7 cellular contexts compared by ENCODE assay signal in genomic region chr20:38229376-38230252, GRCh38. TPM values are rescaled to one million over a fixed set of nuclear protein-coding genes. Genes with fewer than 3 reads are reported as not detected.
DNase-seq lines count a peak whose midpoint lies in the region; ATAC-seq, FAIRE-seq and TF ChIP-seq lines count a peak whose summit lies in the region.

No MANE protein-coding gene starts in this region.

- H3K27me3 ChIP-seq in H1 (replicated peaks in 1 of 4; ENCODE audit: control insufficient read depth in 3 of 4, extremely low read depth in 1 of 4, insufficient read depth in 3 of 4, low read length in 3 of 4) (no peaks in the 10 kb centered on the region), parathyroid adenoma (ENCODE audit: control insufficient read depth, insufficient read depth, low read length) (no peaks in the 10 kb centered on the region)

- no peak overlapping the region for H2AK5ac ChIP-seq in H1 (ENCODE audit: low read depth, low read length)

- CTCF ChIA-PET in GM10248 (lab: Yijun Ruan, JAX) = interaction anchor here (0.7 to 3.4 kb wide), 10 partner anchors 9 to 182 kb away, joined by 3 to 25 read pairs (median 4); partner anchors contain the start of gene BPI
- CTCF ChIA-PET in H1 (lab: Charles Lee; ENCODE audit: partially characterized antibody) = interaction anchor here (0.7 to 6.8 kb wide), 18 partner anchors 9 to 185 kb away, joined by 3 to 58 read pairs (median 3); no protein-coding TSS in a partner anchor

- H3K79me1 ChIP-seq in H1 (ENCODE audit: low read depth, low read length) = no peaks in the 10 kb centered on the region

- H3K4me3 ChIP-seq in NB4 (ENCODE audit: low read depth, low read length) = no peak overlapping the region
- H3K4me3 ChIP-seq in H1 (ENCODE audit: extremely low read depth in 1 of 4, insufficient read depth in 2 of 4, low read depth in 3 of 4, low read length in 4 of 4) = no peak overlapping the region
- H3K4me3 ChIP-seq in parathyroid adenoma (ENCODE audit: low read depth, low read length) = no peak overlapping the region

- no peaks in the 10 kb centered on the region for H3K9me3 ChIP-seq in H1 (ENCODE audit: insufficient read depth in 2 of 2, low read depth in 1 of 2, low read length in 1 of 2)
- H3K9me3 ChIP-seq in parathyroid adenoma (ENCODE audit: control insufficient read depth, low read length) = no peaks in the 10 kb centered on the region

- no peak overlapping the region for H3K23ac ChIP-seq in H1 (ENCODE audit: insufficient read length)

- no peaks in the 10 kb centered on the region for H3K4me1 ChIP-seq in H1 (replicated peaks in 1 of 4; ENCODE audit: control insufficient read depth in 3 of 4, insufficient read depth in 4 of 4, low read length in 3 of 4)
- no peaks in the 10 kb centered on the region for H3K4me1 ChIP-seq in parathyroid adenoma

- no peak overlapping the region for H2BK120ac ChIP-seq in H1 (replicated peaks; ENCODE audit: low read depth, low read length)

- H3K14ac ChIP-seq in H1 (ENCODE audit: insufficient read length) = no peak overlapping the region

- peak; percentile 50 for DNase-seq in GM10248 (ENCODE audit: extremely low spot score)
- DNase-seq in NB4 (ENCODE audit: low read depth) = peak; percentile 49
- peak in 1 of 2 experiments; percentile 53 for DNase-seq in H1 (ENCODE audit: low read depth in 1 of 2, low spot score in 2 of 2)
- DNase-seq in SKM-1 (lab: John Stamatoyannopoulos, UW; ENCODE audit: unreplicated experiment) = no peak

- H4K8ac ChIP-seq in H1 (ENCODE audit: extremely low read depth, insufficient read depth, low read length) = no peak overlapping the region

- H2BK5ac ChIP-seq in H1 (ENCODE audit: low read depth, low read length) = no peak overlapping the region

- H3K23me2 ChIP-seq in H1 (ENCODE audit: low read depth, low read length) = no peaks in the 10 kb centered on the region

- H3K4ac ChIP-seq in H1 (replicated peaks; ENCODE audit: insufficient read length, low read depth, low read length) = no peak overlapping the region

- H3K79me2 ChIP-seq in H1 (ENCODE audit: control insufficient read depth in 1 of 2, insufficient read depth in 2 of 2, low read length in 2 of 2) (no peaks in the 10 kb centered on the region), parathyroid adenoma (no peaks in the 10 kb centered on the region)

- H4K20me1 ChIP-seq in H1 (replicated peaks in 1 of 2; ENCODE audit: control insufficient read depth in 1 of 2, insufficient read depth in 2 of 2, low read length in 2 of 2) = no peaks in the 10 kb centered on the region

- no peak for ATAC-seq in esophagus mucosa
- no peak for ATAC-seq in GM19324 (IDR thresholded peaks at IDR 0.05; ENCODE audit: low FRiP score, unreplicated experiment)

- H3K9ac ChIP-seq in H1 (replicated peaks in 1 of 4; ENCODE audit: extremely low read depth in 1 of 4, low read depth in 3 of 4, low read length in 3 of 4) (no peak overlapping the region), parathyroid adenoma (no peak overlapping the region)

- no peak overlapping the region for H2BK20ac ChIP-seq in H1 (ENCODE audit: low read length)

- TF ChIP-seq POLR2A in NB4 (IDR thresholded peaks at IDR 0.05; ENCODE audit: extremely low read depth, insufficient read length) (no peak), H1 (IDR thresholded peaks at IDR 0.05; ENCODE audit: control extremely low read depth in 1 of 2, low read depth in 2 of 2, low read length in 2 of 2) (no peak)

- H4K91ac ChIP-seq in H1 (replicated peaks; ENCODE audit: insufficient read length, low read length) = no peak overlapping the region

- no peak overlapping the region for H2BK12ac ChIP-seq in H1 (ENCODE audit: low read depth, low read length)

- TF ChIP-seq CTCF in GM10248 (IDR thresholded peaks at IDR 0.05; ENCODE audit: control extremely low read depth, extremely low read depth, low read depth, missing control alignments) (peak; percentile 34), NB4 (IDR thresholded peaks at IDR 0.05; ENCODE audit: low read depth, low read length) (peak; percentile 54), H1 (IDR thresholded peaks at IDR 0.05; ENCODE audit: control extremely low read depth in 1 of 3, insufficient read depth in 1 of 3, low read depth in 1 of 3, low read length in 3 of 3) (peak; percentile 50 to 54 (median 51)), parathyroid adenoma (IDR thresholded peaks at IDR 0.05) (peak; percentile 37)

- WGBS in H1 (ENCODE audit: extremely low coverage in 1 of 2, insufficient coverage in 1 of 2, insufficient read length in 1 of 2, insufficient replicate concordance in 2 of 2, low coverage in 1 of 2, low lambda C conversion rate in 2 of 2, missing lambda C conversion rate in 1 of 2), 2 experiments = 80% methylated on average over 6 of the region's 6 CpGs; no CpG with 5 or more reads in 1 of the 2 experiments

- peak; percentile 13 for FAIRE-seq in H1 (lab: Jason Lieb, UNC)

- no peak overlapping the region for H3K4me2 ChIP-seq in H1 (ENCODE audit: insufficient read depth in 1 of 2, low read depth in 2 of 2, low read length in 2 of 2)
- no peak overlapping the region for H3K4me2 ChIP-seq in parathyroid adenoma (ENCODE audit: low read length)

- POLR2A ChIA-PET in GM10248 (lab: Yijun Ruan, JAX) (no interaction called here), H1 (lab: Charles Lee; ENCODE audit: partially characterized antibody) (no interaction called here)

- no peak overlapping the region for H3K18ac ChIP-seq in H1 (ENCODE audit: extremely low read depth, low read length)

- H3K27ac ChIP-seq in H1 (ENCODE audit: low read depth, low read length) = no peak overlapping the region
- no peak overlapping the region for H3K27ac ChIP-seq in parathyroid adenoma

- H3K56ac ChIP-seq in H1 (replicated peaks; ENCODE audit: insufficient read length, low read depth, low read length) = no peak overlapping the region

- H2AFZ ChIP-seq in H1 (ENCODE audit: low read length) (no peak overlapping the region), parathyroid adenoma (no peak overlapping the region)

- H3K36me3 ChIP-seq in H1 (ENCODE audit: control insufficient read depth in 2 of 4, insufficient read depth in 4 of 4, low read length in 3 of 4) = no peaks in the 10 kb centered on the region
- no peaks in the 10 kb centered on the region for H3K36me3 ChIP-seq in parathyroid adenoma (ENCODE audit: control insufficient read depth, insufficient read depth, low read length)

- peak; percentile 43 to 57 for TF ChIP-seq RAD21 in H1 (IDR thresholded peaks at IDR 0.05 in 1 of 2, conservative IDR thresholded peaks at IDR 0.05 in 1 of 2; ENCODE audit: low read depth in 2 of 2, low read length in 2 of 2)

- TF ChIP-seq EP300 in H1 (IDR thresholded peaks at IDR 0.05; ENCODE audit: borderline replicate concordance in 1 of 2, low read depth in 2 of 2, low read length in 2 of 2) = no peak

- H2BK15ac ChIP-seq in H1 (ENCODE audit: low read length) = no peak overlapping the region

- H4K5ac ChIP-seq in H1 (ENCODE audit: insufficient read length, low read depth, low read length) = no peak overlapping the region

TF ChIP-seq in H1, 55 proteins besides CTCF, POLR2A, EP300 and RAD21:
- TF ChIP-seq TAF7 (optimal IDR thresholded peaks at IDR 0.05; ENCODE audit: borderline replicate concordance, low read depth, low read length) (no peak), SIN3A (conservative IDR thresholded peaks at IDR 0.05 in 1 of 2, IDR thresholded peaks at IDR 0.05 in 1 of 2; ENCODE audit: low read depth in 1 of 2, low read length in 2 of 2) (no peak), ZNF274 (IDR thresholded peaks at IDR 0.05; ENCODE audit: borderline replicate concordance, extremely low read depth, low read length) (no peak), SIRT6 (IDR thresholded peaks at IDR 0.05; ENCODE audit: low read length) (no peak), KDM4A (IDR thresholded peaks at IDR 0.05; ENCODE audit: low read depth, low read length, severe bottlenecking) (no peak), SP1 (IDR thresholded peaks at IDR 0.05; ENCODE audit: low read depth, low read length) (no peak), MAFK (IDR thresholded peaks at IDR 0.05; ENCODE audit: low read depth, low read length) (no peak), BACH1 (IDR thresholded peaks at IDR 0.05; ENCODE audit: low read length) (no peak), CTBP2 (IDR thresholded peaks at IDR 0.05; ENCODE audit: borderline replicate concordance, insufficient read depth, insufficient read length, low read length) (no peak), BRCA1 (IDR thresholded peaks at IDR 0.05; ENCODE audit: low read depth, low read length) (no peak), TEAD4 (IDR thresholded peaks at IDR 0.05; ENCODE audit: low read depth, low read length) (no peak), JUND (IDR thresholded peaks at IDR 0.05; ENCODE audit: low read length) (no peak), HDAC6 (IDR thresholded peaks at IDR 0.05; ENCODE audit: low read depth, low read length) (no peak)

RNA-seq across cellular contexts. Expression of gene KIAA1755, which starts 30.9 kb away (rescaled TPM):
- not detected in 2 replicates for total RNA-seq in H1 (2021; fragmentation: NEBNext Ultra II Directional; extraction: Animal tissue kit (Norgen Biotek cat#: 25700))
- 0.23 and 0.27 TPM in 2 replicates for polyA plus RNA-seq in H1 (2011; rRNA removed)
- 0.10 TPM for polyA plus RNA-seq in H1 (2011; cell fraction: cytosol; rRNA removed)
- polyA plus RNA-seq in H1 (2011; cell fraction: nucleus; rRNA removed) = 0.26 TPM
- polyA plus RNA-seq in H1 (2012, experiment 1 of 2) = 0.14 to 0.28 TPM (median 0.20 TPM) in 4 replicates
- polyA plus RNA-seq in H1 (2012, experiment 2 of 2) = 0.26 TPM
- 0.08 TPM for polyA plus RNA-seq in H1 (2013, experiment 1 of 2)
- 0.07 TPM for polyA plus RNA-seq in H1 (2013, experiment 2 of 2)
- polyA minus RNA-seq in H1 (2011; rRNA and poly(A)+ RNA removed) = 0.07 and 0.09 TPM in 2 replicates
- polyA minus RNA-seq in H1 (2011; cell fraction: cytosol; rRNA and poly(A)+ RNA removed) = not detected
- 0.50 TPM for polyA minus RNA-seq in H1 (2011; cell fraction: nucleus; rRNA and poly(A)+ RNA removed)
- 0.32 TPM for total RNA-seq in esophagus mucosa
